8 cellular contexts compared by ENCODE assay signal in the genomic region with DNA sequence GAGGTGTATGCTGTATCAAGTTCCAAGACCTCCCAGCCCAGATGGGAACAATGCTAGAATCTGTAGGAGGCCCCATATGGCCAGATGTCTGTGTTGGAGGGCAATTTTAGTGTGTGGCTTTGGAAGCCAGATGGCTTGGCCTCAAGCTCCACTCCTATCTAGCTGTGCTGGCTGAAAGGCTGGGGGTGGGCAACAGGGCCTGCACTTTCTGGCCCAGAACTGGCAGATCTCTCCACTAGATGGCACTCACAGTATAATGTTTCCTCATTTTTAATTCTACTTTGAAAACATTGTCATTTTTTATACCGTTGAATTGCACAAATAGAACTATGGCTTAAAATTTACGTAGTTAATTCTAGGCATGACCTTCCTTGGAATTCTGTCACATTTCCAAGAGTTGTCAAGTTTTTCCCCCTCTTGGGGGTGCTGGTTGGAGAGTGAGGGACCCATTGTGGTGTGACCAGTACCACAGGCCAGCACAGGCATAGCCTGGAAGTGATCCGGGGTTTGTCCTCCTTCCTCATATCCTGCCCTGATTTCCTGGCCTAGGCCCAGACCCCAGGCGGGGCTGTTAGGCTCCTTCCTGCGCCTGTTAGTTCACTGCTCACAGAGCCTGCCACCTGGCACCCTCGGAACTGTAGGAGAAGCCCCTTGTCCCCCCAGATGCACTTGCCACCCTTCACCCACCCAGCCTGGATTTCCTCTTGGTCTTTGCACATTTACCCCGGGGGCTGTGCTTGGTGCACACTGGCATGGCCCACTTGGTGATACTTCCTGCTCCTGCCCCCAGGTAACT. TPM values are rescaled to one million over a fixed set of nuclear protein-coding genes. Genes with fewer than 3 reads are reported as not detected.
DNase-seq lines count a peak whose midpoint lies in the region; ATAC-seq, FAIRE-seq and TF ChIP-seq lines count a peak whose summit lies in the region.

No MANE protein-coding gene starts in this region.

- H3K9me3 ChIP-seq in AG04450 (ENCODE audit: control insufficient read depth, insufficient read depth, low read length): no peaks in the 10 kb centered on the region
- H3K9me3 ChIP-seq in pancreas: no peaks in the 10 kb centered on the region

- no peaks in the 10 kb centered on the region for H3K36me3 ChIP-seq in pancreas

- CTCF ChIA-PET in AG04450 (lab: Charles Lee) (interaction anchor here (0.8 to 20.9 kb wide), 15 partner anchors 9 to 923 kb away, joined by 3 to 668 read pairs (median 5); partner anchors contain the start of gene ARHGAP22), activated B cell treated with CpG ODN at 0.5 μM for 24 hours (lab: Charles Lee) (interaction anchor here (0.6 to 11.4 kb wide), 19 partner anchors 8 to 282 kb away, joined by 3 to 301 read pairs (median 3); partner anchors contain the start of gene ARHGAP22)

- H3K4me3 ChIP-seq in AG04450 (ENCODE audit: low read depth, low read length) (no peak overlapping the region), GM12864 (ENCODE audit: low read depth, low read length) (no peak overlapping the region), pancreas (no peak overlapping the region)

- H3K4me1 Mint-ChIP-seq in activated B cell treated with CpG ODN at 0.5 μM for 24 hours: peaks cover 11% of the 10 kb centered on the region

- intact Hi-C loops in activated B cell treated with CpG ODN at 0.5 μM for 24 hours (cut with micrococcal nuclease): loop anchor here (1.0 to 10.0 kb wide), 6 partner anchors 22 to 963 kb away; no protein-coding TSS in a partner anchor
- intact Hi-C loops in pancreas (cut with DNase I): loop anchor here in 2 of 3 donors (5.0 to 10.0 kb wide), 2 partner anchors 103 to 105 kb away; no protein-coding TSS in a partner anchor

- H3K27me3 ChIP-seq in AG04450 (ENCODE audit: control insufficient read depth, insufficient read depth, low read length) (no peaks in the 10 kb centered on the region), pancreas (no peaks in the 10 kb centered on the region)

- 44 to 56% methylated on average over 7 of the region's 7 CpGs for WGBS in pancreas, 2 donors

- no peak overlapping the region for H3K27ac Mint-ChIP-seq in activated B cell treated with CpG ODN at 0.5 μM for 24 hours

- peak; percentile 89 for ATAC-seq in activated B cell treated with CpG ODN at 0.5 μM for 24 hours (ENCODE audit: low read depth)
- ATAC-seq in pancreas: peak in 3 of 4 donors; percentile 68 to 83 (median 80)
- ATAC-seq in GM21367 (IDR thresholded peaks at IDR 0.05; ENCODE audit: unreplicated experiment): no peak

- peak; percentile 29 for DNase-seq in AG04450 (ENCODE audit: low read depth, low spot score)
- no peak for DNase-seq in GM12864 (ENCODE audit: low read depth)
- DNase-seq in NCI-H1417 treated with DMSO at 0.1 percent for 48 hours (lab: John Stamatoyannopoulos, UW): peak; percentile 0
- peak; percentile 27 for DNase-seq in activated B cell treated with CpG ODN at 0.5 μM for 24 hours
- peak; percentile 69 for DNase-seq in globus pallidus (ENCODE audit: low spot score)
- DNase-seq in pancreas: no peak
- no peak for DNase-seq in NCI-H2029 treated with DMSO at 0.1 percent for 48 hours (lab: John Stamatoyannopoulos, UW)

- POLR2A ChIA-PET in AG04450 (lab: Yijun Ruan, JAX): interaction anchor here (1.2 to 1.4 kb wide), 2 partner anchors 104 kb away, joined by 5 to 6 read pairs; no protein-coding TSS in a partner anchor
- POLR2A ChIA-PET in activated B cell treated with CpG ODN at 0.5 μM for 24 hours (lab: Charles Lee): interaction anchor here (1.0 to 2.4 kb wide), 4 partner anchors 54 to 105 kb away, joined by 3 to 9 read pairs (median 4); no protein-coding TSS in a partner anchor

- no peak for FAIRE-seq in pancreas (lab: Jason Lieb, UNC)

- H3K9me3 Mint-ChIP-seq in activated B cell treated with CpG ODN at 0.5 μM for 24 hours: no peaks in the 10 kb centered on the region

- H3K4me3 Mint-ChIP-seq in activated B cell treated with CpG ODN at 0.5 μM for 24 hours: no peak overlapping the region

- no peaks in the 10 kb centered on the region for H3K4me1 ChIP-seq in pancreas

- peak; percentile 74 for TF ChIP-seq CTCF in AG04450 (IDR thresholded peaks at IDR 0.05; ENCODE audit: low read depth, low read length)
- peak; percentile 54 for TF ChIP-seq CTCF in GM12864 (IDR thresholded peaks at IDR 0.05; ENCODE audit: low read depth, low read length, missing control alignments)
- no peak for TF ChIP-seq CTCF in activated B cell treated with CpG ODN at 0.5 μM for 24 hours (IDR thresholded peaks at IDR 0.05)
- TF ChIP-seq CTCF in pancreas (IDR thresholded peaks at IDR 0.05): peak in 3 of 4 donors; percentile 30 to 58 (median 51)

- H3K27me3 Mint-ChIP-seq in activated B cell treated with CpG ODN at 0.5 μM for 24 hours: peaks cover 5% of the 10 kb centered on the region

- H3K36me3 Mint-ChIP-seq in activated B cell treated with CpG ODN at 0.5 μM for 24 hours (ENCODE audit: low read depth): no peaks in the 10 kb centered on the region

- H3K27ac ChIP-seq in AG04450 (ENCODE audit: low read depth, low read length): no peak overlapping the region
- H3K27ac ChIP-seq in pancreas: no peak overlapping the region

RNA-seq across cellular contexts. Expression of gene ARHGAP22, which starts 52.9 kb away (rescaled TPM):
- polyA plus RNA-seq in AG04450 (2011; rRNA removed) (8.2 and 9.6 TPM in 2 replicates), pancreas (1 to 10 TPM; 1.8 to 2.3 TPM)
- polyA minus RNA-seq in AG04450 (2011; rRNA and poly(A)+ RNA removed): 13.6 and 14.3 TPM in 2 replicates
- total RNA-seq in activated B cell treated with CpG ODN at 0.5 μM for 24 hours (0.82 and 1.5 TPM in 2 replicates), pancreas (1 to 10 TPM; 1.1 to 6.0 (median 1.8) TPM)

Comparison
In these comparisons a context has a peak if more than half of its experiments do, and no peak if none do; other contexts are left out.
1. DNase-seq: peak in AG04450 (single experiment), NCI-H1417 treated with DMSO at 0.1 percent for 48 hours (single experiment), activated B cell treated with CpG ODN at 0.5 μM for 24 hours (single experiment) and globus pallidus (single experiment); none in GM12864 (single experiment), pancreas (0 of 6) and NCI-H2029 treated with DMSO at 0.1 percent for 48 hours (single experiment).